6 cellular contexts compared by ENCODE assay signal in genomic region chr2:205499006-205499405, GRCh38.
"Had no signal": no experiment of that assay in that cellular context is flagged by ENCODE, and none has a peak within 500 bp of the region (broad histone marks: within the 10 kb centered on the region; RNA-seq: fewer than 3 reads in every experiment).

No MANE protein-coding gene starts in this region.

- DNase-seq: H9, HCEC 1CT, KG1 had no signal

- ATAC-seq: GM23338, HepG2, K562 had no signal
